Comparison of ENCODE assay signal across 11 cellular contexts in the genomic region with DNA sequence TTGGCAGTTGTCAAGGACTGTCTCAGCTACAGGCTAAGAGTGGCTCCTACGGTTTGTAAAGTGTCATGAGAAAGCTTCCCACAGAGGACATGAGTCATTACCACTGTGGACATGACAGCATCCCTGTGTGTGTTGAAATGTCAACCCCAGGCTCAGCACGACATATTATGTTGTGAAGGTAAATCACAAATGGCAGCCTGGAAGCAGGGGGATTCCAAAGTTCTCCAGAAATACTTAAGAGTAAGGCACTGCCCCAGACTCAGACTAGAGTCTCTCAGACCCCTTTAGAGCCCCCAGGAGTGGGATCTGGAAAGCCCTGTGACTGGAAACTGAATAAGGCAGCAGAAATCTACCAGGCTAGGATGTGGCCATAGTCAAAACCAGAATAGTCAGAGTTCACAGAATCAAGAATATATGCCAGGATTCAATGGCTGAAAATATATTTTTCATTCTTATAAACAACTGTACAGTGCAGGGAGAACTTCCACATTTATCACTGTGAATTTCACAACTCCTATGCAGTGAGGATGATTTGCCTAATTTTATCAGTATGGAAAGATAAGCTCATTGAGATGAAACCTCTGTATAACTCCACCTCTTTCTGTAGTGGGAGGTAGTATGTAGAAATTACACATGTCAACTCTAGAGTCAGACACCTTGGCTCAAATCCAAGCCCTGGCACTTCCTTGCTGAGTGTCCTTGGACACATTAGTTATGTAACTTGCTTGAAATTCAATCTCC.
DNase-seq lines count a peak whose midpoint lies in the region; ATAC-seq and TF ChIP-seq lines count a peak whose summit lies in the region.
"Had no signal": no experiment of that assay in that cellular context is flagged by ENCODE, and none has a peak within 500 bp of the region (broad histone marks: within the 10 kb centered on the region; RNA-seq: fewer than 3 reads in every experiment).

No MANE protein-coding gene starts in this region.

- TF ChIP-seq CTCF in cardiac muscle cell (IDR thresholded peaks at IDR 0.05; ENCODE audit: low read depth, low read length) (no peak), right atrium auricular region (IDR thresholded peaks at IDR 0.05) (no peak), PC-3 (conservative IDR thresholded peaks at IDR 0.05; ENCODE audit: low read depth, low read length) (peak; percentile 21; the same call in 1 of the 2 replicates), testis (IDR thresholded peaks at IDR 0.05) (no peak), suprapubic skin (IDR thresholded peaks at IDR 0.05) (no peak)

- TF ChIP-seq EP300 in suprapubic skin (IDR thresholded peaks at IDR 0.05), result no peak

- H3K4me3 ChIP-seq in cardiac muscle cell, result no peak overlapping the region
- H3K4me3 ChIP-seq in right atrium auricular region, result no peak overlapping the region
- H3K4me3 ChIP-seq in PC-3 (ENCODE audit: low read length), result no peak overlapping the region
- no peak overlapping the region for H3K4me3 ChIP-seq in testis
- H3K4me3 ChIP-seq in suprapubic skin, result no peak overlapping the region

- POLR2A ChIA-PET in PC-3 (lab: Charles Lee; ENCODE audit: unreplicated experiment), result no interaction called here

- H4K20me1 ChIP-seq in PC-3 (ENCODE audit: low read length), result no peaks in the 10 kb centered on the region

- no peak overlapping the region for H3K9ac ChIP-seq in PC-3 (ENCODE audit: low read length)

- H3K36me3 ChIP-seq in cardiac muscle cell, result no peaks in the 10 kb centered on the region
- no peaks in the 10 kb centered on the region for H3K36me3 ChIP-seq in right atrium auricular region
- H3K36me3 ChIP-seq in PC-3 (ENCODE audit: low read depth, low read length), result no peaks in the 10 kb centered on the region
- H3K36me3 ChIP-seq in testis (ENCODE audit: low read depth, missing control alignments), result no peaks in the 10 kb centered on the region
- H3K36me3 ChIP-seq in suprapubic skin, result no peaks in the 10 kb centered on the region

- no TSS peak for BruUV-seq in PC-3 (replicated peaks; lab: Mats Ljungman, UMichigan)

- H3K9me2 ChIP-seq in PC-3 (replicated peaks; ENCODE audit: low read length), result no peaks in the 10 kb centered on the region

- ATAC-seq in PC-3, result peak; percentile 89
- ATAC-seq in GM18907 (IDR thresholded peaks at IDR 0.05; ENCODE audit: unreplicated experiment), result no peak

- no peaks in the 10 kb centered on the region for H3K79me2 ChIP-seq in PC-3 (ENCODE audit: low read length)

- H3K4me1 ChIP-seq in cardiac muscle cell (ENCODE audit: low read depth) (no peaks in the 10 kb centered on the region), right atrium auricular region (no peaks in the 10 kb centered on the region), PC-3 (ENCODE audit: insufficient read depth, low read length) (peaks cover 14% of the 10 kb centered on the region), testis (no peaks in the 10 kb centered on the region), suprapubic skin (no peaks in the 10 kb centered on the region)

- DNase-seq in cardiac muscle cell (ENCODE audit: low read depth in 1 of 2, low spot score in 1 of 2), result peak; percentile 21 to 25
- DNase-seq in right atrium auricular region (ENCODE audit: low spot score), result no peak
- DNase-seq in PC-3, result peak; percentile 64
- DNase-seq in epithelial cell of prostate (ENCODE audit: low read depth, low spot score), result peak; percentile 59
- peak; percentile 16 for DNase-seq in testis
- DNase-seq in iPS-NIHi11 (ENCODE audit: low spot score), result no peak
- DNase-seq in suprapubic skin (ENCODE audit: low spot score in 2 of 2), result no peak
- DNase-seq: H9, NCI-H1694, occipital lobe had no signal

- H2AFZ ChIP-seq in PC-3 (ENCODE audit: low read length), result peak overlapping the region; percentile 32; the same call in 1 of the 2 replicates

- intact Hi-C loops in PC-3 (cut with micrococcal nuclease) (no loop called here), testis (cut with DNase I; ENCODE audit: low total_unique reads) (no loop called here)

- 69 to 78% methylated on average over 2 of the region's 2 CpGs for WGBS in testis, 2 donors
- 60% methylated on average over 2 of the region's 2 CpGs for WGBS in suprapubic skin

- H3K4me2 ChIP-seq in PC-3 (ENCODE audit: low read length), result 0 out of 2 replicates have a peak overlapping the region, but pooled peaks have one; percentile 5

- no peaks in the 10 kb centered on the region for H3F3A ChIP-seq in PC-3 (ENCODE audit: low read length, unreplicated experiment)

- no peak overlapping the region for H3K27ac ChIP-seq in cardiac muscle cell
- H3K27ac ChIP-seq in right atrium auricular region, result no peak overlapping the region
- H3K27ac ChIP-seq in PC-3 (ENCODE audit: low read length), result 0 out of 2 replicates have a peak overlapping the region, but pooled peaks have one; percentile 9
- H3K27ac ChIP-seq in epithelial cell of prostate, result peak overlapping the region; percentile 35
- H3K27ac ChIP-seq in testis, result no peak overlapping the region
- no peak overlapping the region for H3K27ac ChIP-seq in suprapubic skin

- no peaks in the 10 kb centered on the region for H3K9me3 ChIP-seq in cardiac muscle cell (ENCODE audit: low read depth)
- no peaks in the 10 kb centered on the region for H3K9me3 ChIP-seq in right atrium auricular region
- H3K9me3 ChIP-seq in PC-3 (ENCODE audit: low read length), result no peaks in the 10 kb centered on the region
- no peaks in the 10 kb centered on the region for H3K9me3 ChIP-seq in testis
- no peaks in the 10 kb centered on the region for H3K9me3 ChIP-seq in suprapubic skin

- TF ChIP-seq POLR2A in testis (IDR thresholded peaks at IDR 0.05), result no peak
- no peak for TF ChIP-seq POLR2A in suprapubic skin (IDR thresholded peaks at IDR 0.05)

- CTCF ChIA-PET in PC-3 (lab: Charles Lee), result interaction anchor here (1.0 kb wide), 1 partner anchor 47 kb away, joined by 3 read pairs; no protein-coding TSS in a partner anchor

- no peaks in the 10 kb centered on the region for H3K27me3 ChIP-seq in cardiac muscle cell
- no peaks in the 10 kb centered on the region for H3K27me3 ChIP-seq in right atrium auricular region
- no peaks in the 10 kb centered on the region for H3K27me3 ChIP-seq in PC-3 (ENCODE audit: low read length)
- no peaks in the 10 kb centered on the region for H3K27me3 ChIP-seq in testis
- H3K27me3 ChIP-seq in suprapubic skin, result no peaks in the 10 kb centered on the region

Comparison
In these comparisons a context has a peak if more than half of its experiments do, and no peak if none do; other contexts are left out.
1. DNase-seq: peak in cardiac muscle cell (2 of 2), PC-3 (single experiment), epithelial cell of prostate (single experiment) and testis (single experiment); none in right atrium auricular region (single experiment), iPS-NIHi11 (single experiment) and suprapubic skin (0 of 2).
2. H3K27ac ChIP-seq: peak in PC-3 (single experiment) and epithelial cell of prostate (single experiment); none in cardiac muscle cell (single experiment), right atrium auricular region (0 of 2), testis (0 of 2) and suprapubic skin (single experiment).